18 cellular contexts compared by ENCODE assay signal in the genomic region with DNA sequence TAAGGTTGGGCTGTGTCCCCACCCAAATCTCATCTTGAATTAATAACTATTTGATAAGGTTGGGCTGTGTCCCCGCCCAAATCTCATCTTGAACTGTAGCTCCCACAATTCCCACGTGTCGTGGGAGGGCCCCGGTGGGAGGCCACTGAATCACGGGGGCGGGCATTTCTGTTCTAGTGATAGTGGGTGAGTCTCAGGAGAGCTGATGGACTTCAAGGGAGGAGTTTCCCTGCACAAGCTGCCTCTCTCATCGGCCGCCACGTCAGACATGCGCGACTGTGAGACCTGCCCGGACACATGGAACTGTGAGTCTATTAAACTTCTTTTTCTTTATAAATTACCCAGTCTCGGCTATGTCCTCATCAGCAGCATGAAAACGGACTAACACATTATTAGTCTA. TPM values are rescaled to one million over a fixed set of nuclear protein-coding genes. Genes with fewer than 3 reads are reported as not detected.
DNase-seq lines count a peak whose midpoint lies in the region; ATAC-seq, FAIRE-seq and TF ChIP-seq lines count a peak whose summit lies in the region.
"Had no signal": no experiment of that assay in that cellular context is flagged by ENCODE, and none has a peak within 500 bp of the region (broad histone marks: within the 10 kb centered on the region; RNA-seq: fewer than 3 reads in every experiment).

No MANE protein-coding gene starts in this region.

- H3K9me3 Mint-ChIP-seq in activated CD8-positive, alpha-beta memory T cell treated with anti-CD3 and anti-CD28 coated beads, Interleukin-2, amount 10 ng/mL, durations not matched to agents 7 days and 5 days (ENCODE audit: low read depth), result no peaks in the 10 kb centered on the region
- no peaks in the 10 kb centered on the region for H3K9me3 Mint-ChIP-seq in osteocyte (ENCODE audit: unreplicated experiment)
- H3K9me3 Mint-ChIP-seq: CD4-positive, alpha-beta T cell had no signal

- H3K4me3 Mint-ChIP-seq in activated CD8-positive, alpha-beta memory T cell treated with anti-CD3 and anti-CD28 coated beads, Interleukin-2, amount 10 ng/mL, durations not matched to agents 7 days and 5 days, result no peak overlapping the region
- H3K4me3 Mint-ChIP-seq in osteocyte (ENCODE audit: unreplicated experiment), result no peak overlapping the region
- H3K4me3 Mint-ChIP-seq: CD4-positive, alpha-beta T cell had no signal

- in situ Hi-C loops in K562 (cut with MboI), result no loop called here

- no peaks in the 10 kb centered on the region for H3K9me1 ChIP-seq in K562 (ENCODE audit: control insufficient read depth, insufficient read depth, low read length)

- intact Hi-C loops in K562 (cut with micrococcal nuclease), result no loop called here

- H3K36me3 ChIP-seq in K562 (ENCODE audit: control insufficient read depth, insufficient read depth, low read length), result peaks cover 36% of the 10 kb centered on the region; the same call in 2 of the 3 replicates
- H3K36me3 ChIP-seq: HAP-1 had no signal

- H3K9ac ChIP-seq in K562 (ENCODE audit: insufficient read depth in 1 of 2, low read depth in 2 of 2, low read length in 2 of 2), result no peak overlapping the region
- H3K9ac ChIP-seq: BLaER1 treated with 17β-estradiol and CSF1 and Interleukin-3, amounts not matched to agents 10 nM and 100 nM had no signal

- FAIRE-seq in K562 (lab: Jason Lieb, UNC), result no peak
- FAIRE-seq: GM12878 had no signal

- BruUV-seq in K562 (replicated peaks; lab: Mats Ljungman, UMichigan), result TSS peak; percentile 30

- no peak overlapping the region for H3K27ac ChIP-seq in K562 (ENCODE audit: extremely low read depth, low read depth, low read length)
- H3K27ac ChIP-seq: BLaER1 treated with 17β-estradiol and CSF1 and Interleukin-3, amounts not matched to agents 10 nM and 100 nM had no signal

- H3K27ac Mint-ChIP-seq in activated CD8-positive, alpha-beta memory T cell treated with anti-CD3 and anti-CD28 coated beads, Interleukin-2, amount 10 ng/mL, durations not matched to agents 7 days and 5 days, result no peak overlapping the region
- H3K27ac Mint-ChIP-seq in osteocyte (ENCODE audit: unreplicated experiment), result no peak overlapping the region
- H3K27ac Mint-ChIP-seq: CD4-positive, alpha-beta T cell had no signal

- no peaks in the 10 kb centered on the region for H3K79me2 ChIP-seq in K562 (ENCODE audit: control insufficient read depth, insufficient read depth, low read length)

- CTCF ChIA-PET in activated CD8-positive, alpha-beta memory T cell treated with anti-CD3 and anti-CD28 coated beads, Interleukin-2, amount 10 ng/mL, durations not matched to agents 7 days and 5 days (lab: Charles Lee), result no interaction called here
- CTCF ChIA-PET in K562 (lab: Yijun Ruan, JAX; ENCODE audit: low intra/inter-chr PET ratio), result interaction anchor here (0.7 kb wide), 1 partner anchor 1036 kb away, joined by 3 read pairs; no protein-coding TSS in a partner anchor

- no peak for TF ChIP-seq RAD21 in K562 (CRISPR knock-in tag; conservative IDR thresholded peaks at IDR 0.05 in 1 of 2, IDR thresholded peaks at IDR 0.05 in 1 of 2)

- no peaks in the 10 kb centered on the region for H4K20me1 ChIP-seq in K562 (replicated peaks; ENCODE audit: control insufficient read depth, insufficient read depth, low read length)

- H3K4me3 ChIP-seq in K562, result no peak overlapping the region
- H3K4me3 ChIP-seq: BLaER1 treated with 17β-estradiol and CSF1 and Interleukin-3, amounts not matched to agents 10 nM and 100 nM; GM12878; HAP-1 had no signal

- DNase-seq in activated CD8-positive, alpha-beta memory T cell treated with anti-CD3 and anti-CD28 coated beads for 24 hours, result peak; percentile 44
- no peak for DNase-seq in activated CD8-positive, alpha-beta memory T cell treated with anti-CD3 and anti-CD28 coated beads, Interleukin-2, amount 10 ng/mL, durations not matched to agents 7 days and 5 days
- DNase-seq in K562 (ENCODE audit: extremely low read depth in 1 of 4, low spot score in 3 of 4) (no peak), osteocyte (ENCODE audit: extremely low spot score, unreplicated experiment) (peak; percentile 75), NCI-H526 (lab: John Stamatoyannopoulos, UW) (no peak), amygdala (lab: John Stamatoyannopoulos, UW) (no peak), GM20000 (ENCODE audit: low spot score) (no peak)
- DNase-seq: 8988T; AML-193; Calu3; CD4-positive, alpha-beta T cell; DMS 273 treated with DMSO at 0.1 percent for 48 hours; DMS79; GOT3; IMR-90 had no signal

- peaks cover 0 to 5% of the 10 kb centered on the region in 2 experiments; a peak in 2 of 5 replicates for H3K4me1 ChIP-seq in K562 (replicated peaks in 1 of 2; ENCODE audit: control insufficient read depth in 2 of 2, insufficient read depth in 2 of 2, low read length in 2 of 2)
- H3K4me1 ChIP-seq: BLaER1 treated with 17β-estradiol and CSF1 and Interleukin-3, amounts not matched to agents 10 nM and 100 nM; HAP-1 had no signal

- no peak for TF ChIP-seq EP300 in K562 (IDR thresholded peaks at IDR 0.05; ENCODE audit: low read length)

- no peaks in the 10 kb centered on the region for H3K4me1 Mint-ChIP-seq in activated CD8-positive, alpha-beta memory T cell treated with anti-CD3 and anti-CD28 coated beads, Interleukin-2, amount 10 ng/mL, durations not matched to agents 7 days and 5 days
- H3K4me1 Mint-ChIP-seq in osteocyte (ENCODE audit: unreplicated experiment), result no peaks in the 10 kb centered on the region

- TF ChIP-seq POLR2A in K562 (conservative IDR thresholded peaks at IDR 0.05), result no peak

- no peaks in the 10 kb centered on the region for H3K27me3 ChIP-seq in K562 (ENCODE audit: control insufficient read depth in 2 of 2, insufficient read depth in 2 of 2, low read length in 2 of 2)
- H3K27me3 ChIP-seq: BLaER1 treated with 17β-estradiol and CSF1 and Interleukin-3, amounts not matched to agents 10 nM and 100 nM had no signal

- no peak overlapping the region for H3K4me2 ChIP-seq in K562 (ENCODE audit: insufficient read depth, low read length)
- H3K4me2 ChIP-seq: BLaER1 treated with 17β-estradiol and CSF1 and Interleukin-3, amounts not matched to agents 10 nM and 100 nM had no signal

- peaks cover 29% of the 10 kb centered on the region for H3K36me3 Mint-ChIP-seq in activated CD8-positive, alpha-beta memory T cell treated with anti-CD3 and anti-CD28 coated beads, Interleukin-2, amount 10 ng/mL, durations not matched to agents 7 days and 5 days
- H3K36me3 Mint-ChIP-seq in osteocyte (ENCODE audit: unreplicated experiment), result peaks cover 16% of the 10 kb centered on the region

- WGBS in K562 (ENCODE audit: insufficient coverage, low coverage, missing lambda C conversion rate), result 80% methylated on average over 11 of the region's 14 CpGs

- POLR2A ChIA-PET in K562 (lab: Yijun Ruan, JAX), result interaction anchor here (1.1 to 1.4 kb wide), 3 partner anchors 11 to 25 kb away, joined by 3 to 7 read pairs (median 5); no protein-coding TSS in a partner anchor

- ATAC-seq in activated CD8-positive, alpha-beta memory T cell treated with anti-CD3 and anti-CD28 coated beads, Interleukin-2, amount 10 ng/mL, durations not matched to agents 7 days and 5 days, result no peak
- no peak for ATAC-seq in K562
- ATAC-seq: GM12878 had no signal

- no peaks in the 10 kb centered on the region for H3K27me3 Mint-ChIP-seq in activated CD8-positive, alpha-beta memory T cell treated with anti-CD3 and anti-CD28 coated beads, Interleukin-2, amount 10 ng/mL, durations not matched to agents 7 days and 5 days
- no peaks in the 10 kb centered on the region for H3K27me3 Mint-ChIP-seq in osteocyte (ENCODE audit: unreplicated experiment)
- H3K27me3 Mint-ChIP-seq: CD4-positive, alpha-beta T cell had no signal

- H2AFZ ChIP-seq in K562 (ENCODE audit: low read depth, low read length), result no peak overlapping the region

- peaks cover 2% of the 10 kb centered on the region; the same call in 1 of the 2 replicates for H3K9me3 ChIP-seq in K562 (replicated peaks; ENCODE audit: control insufficient read depth, insufficient read depth, low read depth, low read length)
- H3K9me3 ChIP-seq: HAP-1 had no signal

- no peak for TF ChIP-seq CTCF in K562 (IDR thresholded peaks at IDR 0.05 in 2 of 3, conservative IDR thresholded peaks at IDR 0.05 in 1 of 3; ENCODE audit: insufficient read depth in 2 of 3, low read depth in 1 of 3, low read length in 3 of 3)
- TF ChIP-seq CTCF in osteocyte (IDR thresholded peaks at IDR 0.05), result no peak
- TF ChIP-seq CTCF in GM20000 (IDR thresholded peaks at IDR 0.05; ENCODE audit: extremely low read depth, missing control alignments), result no peak

TF ChIP-seq in K562, 482 proteins besides CTCF, POLR2A, EP300 and RAD21 (continues in another document):
- TF ChIP-seq CC2D1A (IDR thresholded peaks at IDR 0.05), result 0 out of 2 replicates have a peak, but pooled peaks have one; percentile 2
- no peak for TF ChIP-seq EZH2 (IDR thresholded peaks at IDR 0.05; ENCODE audit: borderline replicate concordance, low read depth, low read length)
- TF ChIP-seq ZKSCAN8 (CRISPR knock-in tag; IDR thresholded peaks at IDR 0.05), result no peak
- TF ChIP-seq TARDBP (IDR thresholded peaks at IDR 0.05), result no peak
- TF ChIP-seq POLR3G (IDR thresholded peaks at IDR 0.05; ENCODE audit: extremely low read depth, insufficient read length, insufficient replicate concordance), result no peak

RNA-seq across cellular contexts. Expression of gene METRNL, which starts 44.9 kb away (rescaled TPM):
- total RNA-seq in activated CD8-positive, alpha-beta memory T cell treated with anti-CD3 and anti-CD28 coated beads, Interleukin-2, amount 10 ng/mL, durations not matched to agents 7 days and 5 days, result 10 to 100 TPM; 42.9 to 49.9 TPM
- 12.2 and 22.8 TPM in 2 replicates for total RNA-seq in K562 (2011; cell fraction: chromatin; rRNA removed; ENCODE audit: low replicate concordance)
- total RNA-seq in K562 (2011; cell fraction: nucleolus; rRNA removed), result 23.4 and 25.7 TPM in 2 replicates
- total RNA-seq in K562 (2011; cell fraction: nucleoplasm; rRNA removed), result 12.5 and 12.8 TPM in 2 replicates
- total RNA-seq in K562 (2014; rRNA removed), result 28.2 and 34.9 TPM in 2 replicates
- 2.2 and 2.3 TPM in 2 replicates for total RNA-seq in K562 (2014; rRNA removed; fragmentation: Illumina TruSeq; extraction: Trizol)
- 10.7 and 14.2 TPM in 2 replicates for total RNA-seq in K562 (2015; rRNA removed; fragmentation: Illumina TruSeq; extraction: Trizol)
- total RNA-seq in K562 (2021), result 25.7 and 31.8 TPM in 2 replicates
- polyA plus RNA-seq in K562 (2011; rRNA removed), result 2.9 and 6.2 TPM in 2 replicates
- polyA plus RNA-seq in K562 (2011; cell fraction: cytosol; rRNA removed), result 14.1 and 23.9 TPM in 2 replicates
- 8.7 and 14.9 TPM in 2 replicates for polyA plus RNA-seq in K562 (2011; cell fraction: nucleus; rRNA removed)
- polyA plus RNA-seq in K562 (2012), result 24.6 and 38.9 TPM in 2 replicates
- polyA plus RNA-seq in K562 (2014; fragmentation: Illumina TruSeq; extraction: Trizol), result 1.7 and 10.2 TPM in 2 replicates
- polyA plus RNA-seq in K562 (2014; fragmentation: Nextera tagmentation; extraction: Ambion mirVana), result under 1 TPM; 0.17 to 0.18 TPM
- 19.5 and 23.5 TPM in 2 replicates for polyA plus RNA-seq in K562 (2014; rRNA removed)
- 1.9 and 2.0 TPM in 2 replicates for polyA minus RNA-seq in K562 (2011; rRNA and poly(A)+ RNA removed)
- polyA minus RNA-seq in K562 (2011; cell fraction: cytosol; rRNA and poly(A)+ RNA removed), result 19.5 and 23.5 TPM in 2 replicates
- polyA minus RNA-seq in K562 (2011; cell fraction: nucleus; rRNA and poly(A)+ RNA removed), result 6.1 and 6.4 TPM in 2 replicates
- 214 and 217 TPM in 2 replicates for total RNA-seq in osteocyte

Comparison
In these comparisons a context has a peak if more than half of its experiments do, and no peak if none do; other contexts are left out.
1. DNase-seq: peak in activated CD8-positive, alpha-beta memory T cell treated with anti-CD3 and anti-CD28 coated beads for 24 hours (single experiment) and osteocyte (single experiment); none in activated CD8-positive, alpha-beta memory T cell treated with anti-CD3 and anti-CD28 coated beads, Interleukin-2, amount 10 ng/mL, durations not matched to agents 7 days and 5 days (single experiment), K562 (0 of 4), NCI-H526 (0 of 2), amygdala (0 of 56) and GM20000 (single experiment).